In the genomic region with DNA sequence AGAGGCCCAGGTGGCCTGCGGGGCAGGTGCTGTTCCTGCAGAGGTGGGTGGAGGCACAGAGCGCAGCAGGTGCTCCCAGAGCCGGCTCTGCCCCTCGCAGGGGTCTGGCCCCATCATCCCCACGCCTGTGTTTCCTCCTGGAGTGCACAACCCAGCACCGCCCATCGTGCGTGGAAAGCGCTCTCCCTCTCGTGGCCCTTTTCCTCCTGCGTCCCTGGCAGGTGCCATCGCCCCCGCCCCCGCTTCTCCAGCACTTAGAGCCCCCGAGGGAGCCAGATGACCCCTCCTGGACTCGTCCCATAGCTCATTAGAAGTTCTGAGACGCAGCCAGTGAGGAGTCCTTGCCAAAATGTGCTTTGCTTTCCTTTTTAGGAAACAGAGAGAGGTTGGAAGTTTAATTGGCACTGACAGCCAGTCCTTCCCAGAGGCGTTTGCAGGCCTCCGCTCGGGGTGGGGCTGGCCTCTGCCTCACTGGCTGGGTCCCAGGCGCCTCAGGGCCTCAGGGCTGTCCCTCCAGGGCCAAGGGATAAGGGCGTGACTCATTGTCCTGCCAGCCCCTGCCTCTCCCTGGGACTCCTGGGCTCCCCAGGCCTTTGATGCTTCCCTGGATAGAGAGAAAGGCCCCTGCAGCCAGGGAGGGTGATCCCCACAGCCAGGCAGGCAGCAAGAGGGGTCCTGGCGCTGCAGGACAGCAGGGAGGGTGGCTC, we compare ENCODE assay signal across 2 cellular contexts.
TF ChIP-seq lines count a peak whose summit lies in the region.

No MANE protein-coding gene starts in this region.

TF ChIP-seq in HEK293, 187 proteins besides CTCF, POLR2A, EP300 and RAD21 (continued from another document):
- no peak for TF ChIP-seq ZNF433 (tag by site-specific recombination; IDR thresholded peaks at IDR 0.05; ENCODE audit: low read depth)
- TF ChIP-seq ZNF830 (tag by site-specific recombination; IDR thresholded peaks at IDR 0.05; ENCODE audit: low read depth), result no peak

TF ChIP-seq in HepG2, 621 proteins besides CTCF, POLR2A, EP300 and RAD21 (continued from another document):
- TF ChIP-seq, protein P1, sequence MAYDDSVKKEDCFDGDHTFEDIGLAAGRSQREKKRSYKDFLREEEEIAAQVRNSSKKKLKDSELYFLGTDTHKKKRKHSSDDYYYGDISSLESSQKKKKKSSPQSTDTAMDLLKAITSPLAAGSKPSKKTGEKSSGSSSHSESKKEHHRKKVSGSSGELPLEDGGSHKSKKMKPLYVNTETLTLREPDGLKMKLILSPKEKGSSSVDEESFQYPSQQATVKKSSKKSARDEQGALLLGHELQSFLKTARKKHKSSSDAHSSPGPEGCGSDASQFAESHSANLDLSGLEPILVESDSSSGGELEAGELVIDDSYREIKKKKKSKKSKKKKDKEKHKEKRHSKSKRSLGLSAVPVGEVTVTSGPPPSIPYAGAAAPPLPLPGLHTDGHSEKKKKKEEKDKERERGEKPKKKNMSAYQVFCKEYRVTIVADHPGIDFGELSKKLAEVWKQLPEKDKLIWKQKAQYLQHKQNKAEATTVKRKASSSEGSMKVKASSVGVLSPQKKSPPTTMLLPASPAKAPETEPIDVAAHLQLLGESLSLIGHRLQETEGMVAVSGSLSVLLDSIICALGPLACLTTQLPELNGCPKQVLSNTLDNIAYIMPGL (CRISPR knock-in tag; IDR thresholded peaks at IDR 0.05; ENCODE audit: borderline replicate concordance in 1 of 2, low read depth in 1 of 2), result no peak
- TF ChIP-seq, protein P2, sequence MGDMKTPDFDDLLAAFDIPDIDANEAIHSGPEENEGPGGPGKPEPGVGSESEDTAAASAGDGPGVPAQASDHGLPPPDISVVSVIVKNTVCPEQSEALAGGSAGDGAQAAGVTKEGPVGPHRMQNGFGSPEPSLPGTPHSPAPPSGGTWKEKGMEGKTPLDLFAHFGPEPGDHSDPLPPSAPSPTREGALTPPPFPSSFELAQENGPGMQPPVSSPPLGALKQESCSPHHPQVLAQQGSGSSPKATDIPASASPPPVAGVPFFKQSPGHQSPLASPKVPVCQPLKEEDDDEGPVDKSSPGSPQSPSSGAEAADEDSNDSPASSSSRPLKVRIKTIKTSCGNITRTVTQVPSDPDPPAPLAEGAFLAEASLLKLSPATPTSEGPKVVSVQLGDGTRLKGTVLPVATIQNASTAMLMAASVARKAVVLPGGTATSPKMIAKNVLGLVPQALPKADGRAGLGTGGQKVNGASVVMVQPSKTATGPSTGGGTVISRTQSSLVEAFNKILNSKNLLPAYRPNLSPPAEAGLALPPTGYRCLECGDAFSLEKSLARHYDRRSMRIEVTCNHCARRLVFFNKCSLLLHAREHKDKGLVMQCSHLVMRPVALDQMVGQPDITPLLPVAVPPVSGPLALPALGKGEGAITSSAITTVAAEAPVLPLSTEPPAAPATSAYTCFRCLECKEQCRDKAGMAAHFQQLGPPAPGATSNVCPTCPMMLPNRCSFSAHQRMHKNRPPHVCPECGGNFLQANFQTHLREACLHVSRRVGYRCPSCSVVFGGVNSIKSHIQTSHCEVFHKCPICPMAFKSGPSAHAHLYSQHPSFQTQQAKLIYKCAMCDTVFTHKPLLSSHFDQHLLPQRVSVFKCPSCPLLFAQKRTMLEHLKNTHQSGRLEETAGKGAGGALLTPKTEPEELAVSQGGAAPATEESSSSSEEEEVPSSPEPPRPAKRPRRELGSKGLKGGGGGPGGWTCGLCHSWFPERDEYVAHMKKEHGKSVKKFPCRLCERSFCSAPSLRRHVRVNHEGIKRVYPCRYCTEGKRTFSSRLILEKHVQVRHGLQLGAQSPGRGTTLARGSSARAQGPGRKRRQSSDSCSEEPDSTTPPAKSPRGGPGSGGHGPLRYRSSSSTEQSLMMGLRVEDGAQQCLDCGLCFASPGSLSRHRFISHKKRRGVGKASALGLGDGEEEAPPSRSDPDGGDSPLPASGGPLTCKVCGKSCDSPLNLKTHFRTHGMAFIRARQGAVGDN (CRISPR knock-in tag; IDR thresholded peaks at IDR 0.05), result peak; percentile 28
